ENCODE assay signal across 23 cellular contexts in genomic region chr4:92433272-92433758, GRCh38.
"Had no signal": no experiment of that assay in that cellular context is flagged by ENCODE, and none has a peak within 500 bp of the region (broad histone marks: within the 10 kb centered on the region; RNA-seq: fewer than 3 reads in every experiment).

No MANE protein-coding gene starts in this region.

- H3K9me3 ChIP-seq: ovary, prostate gland, testis, vagina had no signal

- H3K4me1 Mint-ChIP-seq: activated naive CD8-positive, alpha-beta T cell treated with anti-CD3 and anti-CD28 coated beads, Interleukin-2, amount 50 U/mL, for 24 hours; natural killer cell had no signal

- H3K4me3 ChIP-seq: ovary, prostate gland, testis, vagina had no signal

- DNase-seq: activated CD4-positive, alpha-beta T cell treated with anti-CD3 and anti-CD28 coated beads for 4 hours; activated CD4-positive, alpha-beta T cell treated with anti-CD3 and anti-CD28 coated beads, Interleukin-2, amount 50 U/mL, for 48 hours; activated CD4-positive, CD25-positive, alpha-beta regulatory T cell; activated effector memory CD4-positive, alpha-beta T cell treated with Interleukin-2 at 50 U/mL for 16 hours; activated naive CD4-positive, alpha-beta T cell treated with anti-CD3 and anti-CD28 coated beads, Interleukin-2, amount 50 U/mL, for 16 hours; activated naive CD8-positive, alpha-beta T cell treated with anti-CD3 and anti-CD28 coated beads, Interleukin-2, amount 50 U/mL, for 24 hours; activated T-cell treated with anti-CD3 and anti-CD28 coated beads, Interleukin-2, amount 50 U/mL, for 48 hours; cortex of kidney; foreskin fibroblast; left ventricle myocardium superior; midbrain; natural killer cell; ovary; stimulated activated CD4-positive, alpha-beta T cell treated with anti-CD3 and anti-CD28 coated beads, Interleukin-2, amount 100 ng/mL, for 48 hours; stimulated activated CD8-positive, alpha-beta memory T cell treated with anti-CD3 and anti-CD28 coated beads, Interleukin-4, amount 100 ng/mL, for 48 hours; stimulated activated naive CD4-positive, alpha-beta T cell; T-helper 1 cell; T-helper 9 cell; testis; trophoblast cell had no signal

- H3K4me3 Mint-ChIP-seq: activated naive CD8-positive, alpha-beta T cell treated with anti-CD3 and anti-CD28 coated beads, Interleukin-2, amount 50 U/mL, for 24 hours; natural killer cell had no signal

- H3K27ac Mint-ChIP-seq: activated naive CD8-positive, alpha-beta T cell treated with anti-CD3 and anti-CD28 coated beads, Interleukin-2, amount 50 U/mL, for 24 hours; natural killer cell had no signal

- H3K27ac ChIP-seq: ovary, prostate gland, testis, vagina had no signal

- FAIRE-seq: endometrium had no signal

- H3K27me3 ChIP-seq: ovary, testis, vagina had no signal

- H3K27me3 Mint-ChIP-seq: activated naive CD8-positive, alpha-beta T cell treated with anti-CD3 and anti-CD28 coated beads, Interleukin-2, amount 50 U/mL, for 24 hours had no signal

- H3K4me1 ChIP-seq: prostate gland, testis, vagina had no signal

- H3K36me3 ChIP-seq: ovary, prostate gland, vagina had no signal
